In the genomic region with DNA sequence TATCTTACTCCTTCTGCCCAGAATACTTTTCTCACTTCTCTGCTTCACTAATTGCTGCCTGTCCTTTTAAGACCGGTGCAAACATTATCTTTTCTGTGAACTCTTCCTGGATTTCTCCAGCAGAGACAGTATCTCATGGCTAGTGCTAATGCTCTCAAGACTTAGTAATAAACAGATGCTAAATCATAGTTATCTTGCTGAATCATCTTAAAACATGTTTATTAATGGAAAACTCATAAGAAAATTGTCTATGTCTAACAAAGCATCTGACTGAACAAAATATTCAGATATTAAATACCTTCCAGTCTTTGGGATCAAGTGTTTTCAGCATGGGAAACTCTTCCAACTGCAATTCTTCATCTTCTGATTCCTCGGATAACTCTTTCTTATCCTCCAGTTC, we compare ENCODE assay signal across 27 cellular contexts. TPM values are rescaled to one million over a fixed set of nuclear protein-coding genes. Genes with fewer than 3 reads are reported as not detected.
DNase-seq lines count a peak whose midpoint lies in the region; ATAC-seq and TF ChIP-seq lines count a peak whose summit lies in the region.
"Had no signal": no experiment of that assay in that cellular context is flagged by ENCODE, and none has a peak within 500 bp of the region (broad histone marks: within the 10 kb centered on the region; RNA-seq: fewer than 3 reads in every experiment).

No MANE protein-coding gene starts in this region.

- no peaks in the 10 kb centered on the region for H3K27me3 Mint-ChIP-seq in activated CD8-positive, alpha-beta T cell treated with anti-CD3 and anti-CD28 coated beads for 36 hours
- no peaks in the 10 kb centered on the region for H3K27me3 Mint-ChIP-seq in activated CD8-positive, alpha-beta T cell treated with anti-CD3 and anti-CD28 coated beads, Interleukin-2, amount 10 ng/mL, durations not matched to agents 7 days and 5 days (ENCODE audit: low read depth)
- no peaks in the 10 kb centered on the region for H3K27me3 Mint-ChIP-seq in CD4-positive, alpha-beta T cell
- no peaks in the 10 kb centered on the region for H3K27me3 Mint-ChIP-seq in T-helper 17 cell
- peaks cover 2% of the 10 kb centered on the region for H3K27me3 Mint-ChIP-seq in glutamatergic neuron (ENCODE audit: unreplicated experiment)
- H3K27me3 Mint-ChIP-seq: activated CD8-positive, alpha-beta memory T cell treated with anti-CD3 and anti-CD28 coated beads, Interleukin-2, amount 10 ng/mL, durations not matched to agents 7 days and 5 days had no signal

- POLR2A ChIA-PET in activated CD8-positive, alpha-beta T cell treated with anti-CD3 and anti-CD28 coated beads for 36 hours (lab: Charles Lee): interaction anchor here (0.6 to 1.4 kb wide), 2 partner anchors 19 to 28 kb away, joined by 3 to 6 read pairs; no protein-coding TSS in a partner anchor
- POLR2A ChIA-PET in activated CD8-positive, alpha-beta T cell treated with anti-CD3 and anti-CD28 coated beads, Interleukin-2, amount 10 ng/mL, durations not matched to agents 7 days and 5 days (lab: Charles Lee): no interaction called here
- POLR2A ChIA-PET in CD4-positive, alpha-beta T cell (lab: Charles Lee): no interaction called here
- POLR2A ChIA-PET in OCI-LY7 (lab: Charles Lee): interaction anchor here (1.2 kb wide), 1 partner anchor 42 kb away, joined by 5 read pairs; no protein-coding TSS in a partner anchor

- H3K4me3 Mint-ChIP-seq in activated CD8-positive, alpha-beta T cell treated with anti-CD3 and anti-CD28 coated beads for 36 hours: peak overlapping the region; percentile 48
- no peak overlapping the region for H3K4me3 Mint-ChIP-seq in activated CD8-positive, alpha-beta T cell treated with anti-CD3 and anti-CD28 coated beads, Interleukin-2, amount 10 ng/mL, durations not matched to agents 7 days and 5 days
- peak overlapping the region; percentile 7 for H3K4me3 Mint-ChIP-seq in CD4-positive, alpha-beta T cell
- peak overlapping the region; percentile 9 for H3K4me3 Mint-ChIP-seq in T-helper 17 cell
- H3K4me3 Mint-ChIP-seq in glutamatergic neuron (ENCODE audit: unreplicated experiment): no peak overlapping the region
- H3K4me3 Mint-ChIP-seq: activated CD8-positive, alpha-beta memory T cell treated with anti-CD3 and anti-CD28 coated beads, Interleukin-2, amount 10 ng/mL, durations not matched to agents 7 days and 5 days had no signal

- H3K27me3 ChIP-seq in CD4-positive, alpha-beta T cell (ENCODE audit: control insufficient read depth, insufficient read depth, low read length): no peaks in the 10 kb centered on the region
- H3K27me3 ChIP-seq: ascending aorta, left lung had no signal

- 0 out of 2 replicates have a peak, but pooled peaks cover 17% of the 10 kb centered on the region for H4K20me1 ChIP-seq in OCI-LY7 (ENCODE audit: insufficient read depth, low read length)

- intact Hi-C loops in activated CD8-positive, alpha-beta T cell treated with anti-CD3 and anti-CD28 coated beads for 36 hours (cut with micrococcal nuclease): no loop called here
- intact Hi-C loops in CD4-positive, alpha-beta T cell (cut with DNase I, micrococcal nuclease): loop anchor here in 1 of 2 experiments (5.0 kb wide), 3 partner anchors 194 to 866 kb away; a partner anchor contains a TSS
- intact Hi-C loops in OCI-LY7 (cut with micrococcal nuclease; ENCODE audit: unreplicated experiment): no loop called here

- H3K9me3 ChIP-seq in CD4-positive, alpha-beta T cell (ENCODE audit: control insufficient read depth, low read length): no peaks in the 10 kb centered on the region
- H3K9me3 ChIP-seq in T-helper 17 cell (ENCODE audit: control insufficient read depth, low read length, poor library complexity, severe bottlenecking) (no peaks in the 10 kb centered on the region), OCI-LY7 (ENCODE audit: low read length) (no peaks in the 10 kb centered on the region)
- H3K9me3 ChIP-seq: ascending aorta, HAP-1, left lung had no signal

- H3K79me2 ChIP-seq in OCI-LY7 (ENCODE audit: insufficient read depth, low read depth, low read length): peaks cover 73% of the 10 kb centered on the region

- no TSS peak for BruUV-seq in OCI-LY7 (replicated peaks; lab: Mats Ljungman, UMichigan)

- ATAC-seq in activated CD8-positive, alpha-beta T cell treated with anti-CD3 and anti-CD28 coated beads for 36 hours: no peak
- no peak for ATAC-seq in activated CD8-positive, alpha-beta T cell treated with anti-CD3 and anti-CD28 coated beads, Interleukin-2, amount 10 ng/mL, durations not matched to agents 7 days and 5 days
- ATAC-seq in CD4-positive, alpha-beta T cell (ENCODE audit: poor library complexity): no peak
- no peak for ATAC-seq in T-helper 17 cell
- ATAC-seq: activated CD8-positive, alpha-beta memory T cell treated with anti-CD3 and anti-CD28 coated beads, Interleukin-2, amount 10 ng/mL, durations not matched to agents 7 days and 5 days; left lung; sciatic nerve had no signal

- TF ChIP-seq CTCF in activated CD8-positive, alpha-beta T cell treated with anti-CD3 and anti-CD28 coated beads for 36 hours (IDR thresholded peaks at IDR 0.05): no peak
- no peak for TF ChIP-seq CTCF in CD4-positive, alpha-beta T cell (IDR thresholded peaks at IDR 0.05)
- TF ChIP-seq CTCF in glutamatergic neuron (IDR thresholded peaks at IDR 0.05; ENCODE audit: partially characterized antibody, unreplicated experiment) (no peak), OCI-LY7 (conservative IDR thresholded peaks at IDR 0.05; ENCODE audit: low read length) (no peak)

- no peak for DNase-seq in activated CD8-positive, alpha-beta T cell treated with anti-CD3 and anti-CD28 coated beads for 36 hours
- DNase-seq in activated CD8-positive, alpha-beta T cell treated with anti-CD3 and anti-CD28 coated beads, Interleukin-2, amount 10 ng/mL, durations not matched to agents 7 days and 5 days: no peak
- DNase-seq in CD4-positive, alpha-beta T cell: no peak
- DNase-seq in T-helper 17 cell (no peak), glutamatergic neuron (no peak), OCI-LY7 (ENCODE audit: low spot score) (no peak), KG1 (lab: John Stamatoyannopoulos, UW) (no peak), NOMO-1 (lab: John Stamatoyannopoulos, UW; ENCODE audit: unreplicated experiment in 2 of 2) (no peak)
- DNase-seq: ACHN; activated CD8-positive, alpha-beta memory T cell treated with anti-CD3 and anti-CD28 coated beads, Interleukin-2, amount 10 ng/mL, durations not matched to agents 7 days and 5 days; activated gamma-delta T cell treated with Interleukin-2 at 50 U/mL for 16 hours; cerebellar nuclear complex; DMS153; foreskin fibroblast; GDM1; left lung; midbrain; NCI-H1694; NCI-H2171 treated with DMSO at 0.1 percent for 48 hours; NCI-H526 treated with DMSO at 0.1 percent for 48 hours; posterior cingulate gyrus; SHP77 had no signal

- CTCF ChIA-PET in activated CD8-positive, alpha-beta T cell treated with anti-CD3 and anti-CD28 coated beads for 36 hours (lab: Charles Lee): no interaction called here
- CTCF ChIA-PET in activated CD8-positive, alpha-beta T cell treated with anti-CD3 and anti-CD28 coated beads, Interleukin-2, amount 10 ng/mL, durations not matched to agents 7 days and 5 days (lab: Charles Lee): no interaction called here
- CTCF ChIA-PET in CD4-positive, alpha-beta T cell (lab: Charles Lee): no interaction called here
- CTCF ChIA-PET in OCI-LY7 (lab: Charles Lee; ENCODE audit: unreplicated experiment): no interaction called here

- no peak overlapping the region for H3K4me3 ChIP-seq in OCI-LY7 (ENCODE audit: low read depth, low read length, poor library complexity, severe bottlenecking)
- H3K4me3 ChIP-seq: ascending aorta, HAP-1, left lung had no signal

- H3K4me1 Mint-ChIP-seq in activated CD8-positive, alpha-beta T cell treated with anti-CD3 and anti-CD28 coated beads for 36 hours (ENCODE audit: low read depth): peaks cover 43% of the 10 kb centered on the region
- peaks cover 42% of the 10 kb centered on the region for H3K4me1 Mint-ChIP-seq in activated CD8-positive, alpha-beta T cell treated with anti-CD3 and anti-CD28 coated beads, Interleukin-2, amount 10 ng/mL, durations not matched to agents 7 days and 5 days (ENCODE audit: low read depth)
- peaks cover 56% of the 10 kb centered on the region for H3K4me1 Mint-ChIP-seq in CD4-positive, alpha-beta T cell (ENCODE audit: low read depth)
- H3K4me1 Mint-ChIP-seq in T-helper 17 cell: peaks cover 38% of the 10 kb centered on the region
- H3K4me1 Mint-ChIP-seq in glutamatergic neuron (ENCODE audit: low read depth, unreplicated experiment): no peaks in the 10 kb centered on the region

- peak overlapping the region; percentile 26 for H3K27ac Mint-ChIP-seq in activated CD8-positive, alpha-beta T cell treated with anti-CD3 and anti-CD28 coated beads for 36 hours
- no peak overlapping the region for H3K27ac Mint-ChIP-seq in activated CD8-positive, alpha-beta T cell treated with anti-CD3 and anti-CD28 coated beads, Interleukin-2, amount 10 ng/mL, durations not matched to agents 7 days and 5 days
- peak overlapping the region; percentile 5 for H3K27ac Mint-ChIP-seq in CD4-positive, alpha-beta T cell
- H3K27ac Mint-ChIP-seq in T-helper 17 cell (peak overlapping the region; percentile 99), glutamatergic neuron (ENCODE audit: unreplicated experiment) (peak overlapping the region; percentile 35)
- H3K27ac Mint-ChIP-seq: activated CD8-positive, alpha-beta memory T cell treated with anti-CD3 and anti-CD28 coated beads, Interleukin-2, amount 10 ng/mL, durations not matched to agents 7 days and 5 days; nephron had no signal

- peaks cover 54% of the 10 kb centered on the region for H3K36me3 ChIP-seq in OCI-LY7 (ENCODE audit: insufficient read depth, low read length)

- H3K9me2 ChIP-seq in OCI-LY7 (ENCODE audit: insufficient read depth, low read length): no peaks in the 10 kb centered on the region

- no peak overlapping the region for H3K4me2 ChIP-seq in OCI-LY7 (ENCODE audit: low read length)
- H3K4me2 ChIP-seq: KMS-11 had no signal

- H3K9me3 Mint-ChIP-seq in activated CD8-positive, alpha-beta T cell treated with anti-CD3 and anti-CD28 coated beads for 36 hours: no peaks in the 10 kb centered on the region
- H3K9me3 Mint-ChIP-seq in activated CD8-positive, alpha-beta T cell treated with anti-CD3 and anti-CD28 coated beads, Interleukin-2, amount 10 ng/mL, durations not matched to agents 7 days and 5 days (ENCODE audit: insufficient read depth): no peaks in the 10 kb centered on the region
- no peaks in the 10 kb centered on the region for H3K9me3 Mint-ChIP-seq in CD4-positive, alpha-beta T cell
- H3K9me3 Mint-ChIP-seq in glutamatergic neuron (ENCODE audit: unreplicated experiment): no peaks in the 10 kb centered on the region
- H3K9me3 Mint-ChIP-seq: nephron had no signal

- H3K27ac ChIP-seq in CD4-positive, alpha-beta T cell (ENCODE audit: low read depth, low read length): no peak overlapping the region
- no peak overlapping the region for H3K27ac ChIP-seq in OCI-LY7 (ENCODE audit: low read depth, low read length, poor library complexity, severe bottlenecking)
- H3K27ac ChIP-seq: ascending aorta, KMS-11, left lung had no signal

- H3K36me3 Mint-ChIP-seq in activated CD8-positive, alpha-beta T cell treated with anti-CD3 and anti-CD28 coated beads for 36 hours (ENCODE audit: low read depth): peaks cover 52% of the 10 kb centered on the region
- peaks cover 52% of the 10 kb centered on the region for H3K36me3 Mint-ChIP-seq in activated CD8-positive, alpha-beta T cell treated with anti-CD3 and anti-CD28 coated beads, Interleukin-2, amount 10 ng/mL, durations not matched to agents 7 days and 5 days (ENCODE audit: low read depth)
- peaks cover 64% of the 10 kb centered on the region for H3K36me3 Mint-ChIP-seq in CD4-positive, alpha-beta T cell (ENCODE audit: low read depth)
- H3K36me3 Mint-ChIP-seq in T-helper 17 cell (ENCODE audit: low read depth) (peaks cover 14% of the 10 kb centered on the region), glutamatergic neuron (ENCODE audit: unreplicated experiment) (no peaks in the 10 kb centered on the region)

- no peak overlapping the region for H2AFZ ChIP-seq in OCI-LY7 (ENCODE audit: low read length)

- peaks cover 18% of the 10 kb centered on the region for H3K4me1 ChIP-seq in OCI-LY7 (ENCODE audit: insufficient read depth, low read length, poor library complexity, severe bottlenecking)

RNA-seq across cellular contexts. Expression of a gene that starts 3.1 kb away (rescaled TPM):
- total RNA-seq in activated CD8-positive, alpha-beta T cell treated with anti-CD3 and anti-CD28 coated beads for 36 hours: 10 to 100 TPM; 45.8 to 48.9 TPM
- total RNA-seq in activated CD8-positive, alpha-beta T cell treated with anti-CD3 and anti-CD28 coated beads, Interleukin-2, amount 10 ng/mL, durations not matched to agents 7 days and 5 days: 10 to 100 TPM; 30.9 to 35.5 TPM
- total RNA-seq in CD4-positive, alpha-beta T cell: 10 to 100 TPM; 72.0 to 77.4 TPM
- 10 to 100 TPM; 56.1 to 65.3 TPM for total RNA-seq in T-helper 17 cell
- total RNA-seq in glutamatergic neuron (ENCODE audit: unreplicated experiment): 19.2 TPM
- total RNA-seq in OCI-LY7 (2014; rRNA removed; shearing (Covaris generic)): 38.6 and 39.6 TPM in 2 replicates
- total RNA-seq in OCI-LY7 (2022): 49.1 and 53.5 TPM in 2 replicates

RNA-seq across cellular contexts. Expression of a gene that starts 6.0 kb away (rescaled TPM):
- total RNA-seq in activated CD8-positive, alpha-beta T cell treated with anti-CD3 and anti-CD28 coated beads for 36 hours: 100 to 1,000 TPM; 132 to 137 TPM
- total RNA-seq in activated CD8-positive, alpha-beta T cell treated with anti-CD3 and anti-CD28 coated beads, Interleukin-2, amount 10 ng/mL, durations not matched to agents 7 days and 5 days: 100 to 1,000 TPM; 130 to 132 TPM
- 100 to 1,000 TPM; 101 to 102 TPM for total RNA-seq in CD4-positive, alpha-beta T cell
- total RNA-seq in T-helper 17 cell: 10 to 100 TPM; 77.4 to 91.1 TPM
- 111 TPM for total RNA-seq in glutamatergic neuron (ENCODE audit: unreplicated experiment)
- total RNA-seq in OCI-LY7 (2014; rRNA removed; shearing (Covaris generic)): 77.7 and 95.2 TPM in 2 replicates
- total RNA-seq in OCI-LY7 (2022): 120 and 129 TPM in 2 replicates

RNA-seq across cellular contexts. Expression of a gene that starts 44.2 kb away (rescaled TPM):
- 10 to 100 TPM; 80.5 to 89.3 TPM for total RNA-seq in activated CD8-positive, alpha-beta T cell treated with anti-CD3 and anti-CD28 coated beads for 36 hours
- 10 to 100 TPM; 58.3 to 59.2 TPM for total RNA-seq in activated CD8-positive, alpha-beta T cell treated with anti-CD3 and anti-CD28 coated beads, Interleukin-2, amount 10 ng/mL, durations not matched to agents 7 days and 5 days
- 100 to 1,000 TPM; 101 to 103 TPM for total RNA-seq in CD4-positive, alpha-beta T cell
- total RNA-seq in T-helper 17 cell (10 to 100 TPM; 73.9 to 80.8 TPM), glutamatergic neuron (ENCODE audit: unreplicated experiment) (59.8 TPM), OCI-LY7 (2022) (94.1 and 95.9 TPM in 2 replicates)
- 48.5 and 57.5 TPM in 2 replicates for total RNA-seq in OCI-LY7 (2014; rRNA removed; shearing (Covaris generic))

Comparison
In these comparisons a context has a peak if more than half of its experiments do, and no peak if none do; other contexts are left out.
1. H3K4me3 Mint-ChIP-seq: peak in activated CD8-positive, alpha-beta T cell treated with anti-CD3 and anti-CD28 coated beads for 36 hours (single experiment), CD4-positive, alpha-beta T cell (single experiment) and T-helper 17 cell (single experiment); none in activated CD8-positive, alpha-beta T cell treated with anti-CD3 and anti-CD28 coated beads, Interleukin-2, amount 10 ng/mL, durations not matched to agents 7 days and 5 days (single experiment) and glutamatergic neuron (single experiment).
2. POLR2A ChIA-PET loops: an anchor here in activated CD8-positive, alpha-beta T cell treated with anti-CD3 and anti-CD28 coated beads for 36 hours (0.6 to 1.4 kb wide) and OCI-LY7 (1.2 kb wide); none called in activated CD8-positive, alpha-beta T cell treated with anti-CD3 and anti-CD28 coated beads, Interleukin-2, amount 10 ng/mL, durations not matched to agents 7 days and 5 days and CD4-positive, alpha-beta T cell.